Comparison of ENCODE assay signal across 27 cellular contexts in genomic region chrY:12688337-12688736, GRCh38. TPM values are rescaled to one million over a fixed set of nuclear protein-coding genes. Genes with fewer than 3 reads are reported as not detected.
A peak's percentile ranks its signal among the peaks of the same experiment; 100 is the strongest.
DNase-seq lines count a peak whose midpoint lies in the region; ATAC-seq and TF ChIP-seq lines count a peak whose summit lies in the region.
"Had no signal": no experiment of that assay in that cellular context is flagged by ENCODE, and none has a peak within 500 bp of the region (broad histone marks: within the 10 kb centered on the region; RNA-seq: fewer than 3 reads in every experiment).

No MANE protein-coding gene starts in this region.

- H3K36me3 Mint-ChIP-seq in CD4-positive, alpha-beta memory T cell, result peaks cover 0 to 44% of the 10 kb centered on the region in 2 donors

- H3K27ac Mint-ChIP-seq in CD4-positive, alpha-beta memory T cell, result peak overlapping the region in 1 of 7 donors; percentile 44

- no peaks in the 10 kb centered on the region for H3K9me3 Mint-ChIP-seq in CD4-positive, alpha-beta memory T cell

- WGBS in GM23248 (ENCODE audit: low coverage in 1 of 2, low lambda C conversion rate in 2 of 2, missing lambda C conversion rate in 2 of 2), 2 experiments, result 32 to 46% methylated on average over 2 of the region's 2 CpGs

- H3K4me1 ChIP-seq in GM23248 (ENCODE audit: insufficient read depth) (peaks cover 8% of the 10 kb centered on the region; the same call in 1 of the 2 replicates), RWPE2 (ENCODE audit: insufficient read depth, poor library complexity, severe bottlenecking) (peaks cover 18% of the 10 kb centered on the region)
- H3K4me1 ChIP-seq in CD4-positive, alpha-beta memory T cell (ENCODE audit: insufficient read depth, low read length), result no peaks in the 10 kb centered on the region

- H3K4me3 ChIP-seq in AG04450 (ENCODE audit: low read depth, low read length) (no peak overlapping the region), GM23248 (no peak overlapping the region), RWPE2 (ENCODE audit: severe bottlenecking) (no peak overlapping the region)
- H3K4me3 ChIP-seq in CD4-positive, alpha-beta memory T cell (ENCODE audit: low read length in 2 of 2), result no peak overlapping the region
- H3K4me3 ChIP-seq: GM12878, K562, PC-9 had no signal

- no peak overlapping the region for H2AFZ ChIP-seq in GM23248
- H2AFZ ChIP-seq: PC-9 had no signal

- no peak overlapping the region for H3K4me2 ChIP-seq in GM23248 (ENCODE audit: unreplicated experiment)
- H3K4me2 ChIP-seq: PC-9 had no signal

- no peak overlapping the region for H3K9ac ChIP-seq in GM23248

- in situ Hi-C loops in GM23248 (cut with MboI), result no loop called here

- POLR2A ChIA-PET in AG04450 (lab: Yijun Ruan, JAX), result no interaction called here
- POLR2A ChIA-PET in CD4-positive, alpha-beta memory T cell (lab: Charles Lee; ENCODE audit: partially characterized antibody), result no interaction called here

- DNase-seq in AG04450 (ENCODE audit: low read depth, low spot score), result no peak
- DNase-seq in GM23248, result peak; percentile 17
- DNase-seq in RWPE2 (ENCODE audit: low spot score), result no peak
- peak; percentile 13 for DNase-seq in glomerular visceral epithelial cell (ENCODE audit: extremely low spot score)
- no peak for DNase-seq in stimulated activated CD4-positive, alpha-beta T cell treated with anti-CD3 and anti-CD28 coated beads, Interleukin-4, amount 100 ng/mL, for 24 hours
- DNase-seq in CD4-positive, alpha-beta memory T cell, result no peak
- no peak for DNase-seq in posterior cingulate gyrus
- DNase-seq: 8988T; ACHN; GDM1; MM.1S; NCI-H1417; NCI-H1694; NCI-H2029 treated with DMSO at 0.1 percent for 48 hours; NCI-H446 treated with DMSO at 0.1 percent for 48 hours; NCI-H526; NCI-H82; NK-92 treated with Interleukin-12 subunit alpha and Interleukin-12 subunit beta, amount 100 ng/mL, for 24 hours; PC-9; RPMI8226; SHP77 had no signal

- H3K79me2 ChIP-seq in GM23248 (ENCODE audit: insufficient read depth), result peaks cover 84% of the 10 kb centered on the region

- CTCF ChIA-PET in AG04450 (lab: Charles Lee), result interaction anchor here (1.1 kb wide), 1 partner anchor 120 kb away, joined by 3 read pairs; no protein-coding TSS in a partner anchor
- CTCF ChIA-PET in CD4-positive, alpha-beta memory T cell (lab: Charles Lee; ENCODE audit: partially characterized antibody), result no interaction called here

- H4K20me1 ChIP-seq in GM23248 (ENCODE audit: insufficient read depth), result no peaks in the 10 kb centered on the region

- no peaks in the 10 kb centered on the region; the same call in 1 of the 2 replicates for H3K36me3 ChIP-seq in GM23248 (ENCODE audit: low read depth)
- H3K36me3 ChIP-seq in RWPE2 (ENCODE audit: low read depth), result peaks cover 85% of the 10 kb centered on the region
- no peaks in the 10 kb centered on the region for H3K36me3 ChIP-seq in CD4-positive, alpha-beta memory T cell (ENCODE audit: insufficient read depth, low read length)

- intact Hi-C loops in CD4-positive, alpha-beta memory T cell (cut with micrococcal nuclease), result no loop called here
- intact Hi-C loops in posterior cingulate gyrus (cut with DNase I), result no loop called here

- TF ChIP-seq CTCF in AG04450 (IDR thresholded peaks at IDR 0.05; ENCODE audit: low read depth, low read length) (no peak), RWPE2 (IDR thresholded peaks at IDR 0.05; ENCODE audit: poor library complexity, severe bottlenecking) (no peak)

- H3K27me3 ChIP-seq in AG04450 (ENCODE audit: control insufficient read depth, insufficient read depth, low read length) (no peaks in the 10 kb centered on the region), GM23248 (replicated peaks; ENCODE audit: insufficient read depth) (no peaks in the 10 kb centered on the region), RWPE2 (ENCODE audit: insufficient read depth, poor library complexity, severe bottlenecking) (no peaks in the 10 kb centered on the region)
- H3K27me3 ChIP-seq in CD4-positive, alpha-beta memory T cell (ENCODE audit: insufficient read depth, low read length), result no peaks in the 10 kb centered on the region

- no peaks in the 10 kb centered on the region for H3K9me2 ChIP-seq in GM23248 (ENCODE audit: insufficient read depth)

- peaks cover 0 to 9% (median 0%) of the 10 kb centered on the region in 4 donors for H3K4me1 Mint-ChIP-seq in CD4-positive, alpha-beta memory T cell

- no peak overlapping the region for H3K4me3 Mint-ChIP-seq in CD4-positive, alpha-beta memory T cell

- H3K27ac ChIP-seq in AG04450 (ENCODE audit: low read depth, low read length) (peak overlapping the region; percentile 11), GM23248 (no peak overlapping the region), RWPE2 (ENCODE audit: poor library complexity, severe bottlenecking) (peak overlapping the region; percentile 77)
- H3K27ac ChIP-seq in CD4-positive, alpha-beta memory T cell (ENCODE audit: low read depth, low read length), result no peak overlapping the region
- H3K27ac ChIP-seq: HL-60, PC-9 had no signal

- H3K9me3 ChIP-seq in AG04450 (ENCODE audit: control insufficient read depth, insufficient read depth, low read length), result no peaks in the 10 kb centered on the region
- no peaks in the 10 kb centered on the region for H3K9me3 ChIP-seq in GM23248 (ENCODE audit: low read depth)
- H3K9me3 ChIP-seq in RWPE2 (ENCODE audit: severe bottlenecking), result peaks cover 3% of the 10 kb centered on the region
- H3K9me3 ChIP-seq in CD4-positive, alpha-beta memory T cell (ENCODE audit: control insufficient read depth in 1 of 2, low read length in 2 of 2), result no peaks in the 10 kb centered on the region

- H3K27me3 Mint-ChIP-seq in CD4-positive, alpha-beta memory T cell, result no peaks in the 10 kb centered on the region

- ATAC-seq in RWPE2 (ENCODE audit: low read depth), result peak; percentile 64; the same call in 1 of the 3 replicates
- no peak for ATAC-seq in GM18868 (IDR thresholded peaks at IDR 0.05; ENCODE audit: unreplicated experiment)
- ATAC-seq: GM12878, HCT116, K562 had no signal

- no peaks in the 10 kb centered on the region for H3F3A ChIP-seq in GM23248 (ENCODE audit: insufficient read depth)

RNA-seq across cellular contexts. Expression of gene USP9Y, which starts 12.7 kb away (rescaled TPM):
- polyA plus RNA-seq in AG04450 (2011; rRNA removed), result 38.8 and 51.8 TPM in 2 replicates
- 48.8 and 60.5 TPM in 2 replicates for polyA minus RNA-seq in AG04450 (2011; rRNA and poly(A)+ RNA removed)
- total RNA-seq in GM23248 (2014; rRNA removed; shearing (Covaris generic)), result 16.7 and 19.9 TPM in 2 replicates
- 4.6 and 4.9 TPM in 2 replicates for polyA plus RNA-seq in GM23248 (2016; fragmentation: Nextera tagmentation; extraction: Ambion mirVana)
- 10 to 100 TPM; 56.3 to 58.9 TPM for total RNA-seq in CD4-positive, alpha-beta memory T cell
- not detected for polyA plus RNA-seq in CD4-positive, alpha-beta memory T cell
- total RNA-seq: PC-9, SK-MEL-5 had no signal
- polyA plus RNA-seq: GM12878, K562 had no signal

Comparison
In these comparisons a context has a peak if more than half of its experiments do, and no peak if none do; other contexts are left out.
1. DNase-seq: peak in GM23248 (single experiment) and glomerular visceral epithelial cell (single experiment); none in AG04450 (single experiment), RWPE2 (single experiment), stimulated activated CD4-positive, alpha-beta T cell treated with anti-CD3 and anti-CD28 coated beads, Interleukin-4, amount 100 ng/mL, for 24 hours (single experiment), CD4-positive, alpha-beta memory T cell (0 of 5) and posterior cingulate gyrus (0 of 10).
2. H3K27ac ChIP-seq: peak in AG04450 (single experiment) and RWPE2 (single experiment); none in GM23248 (single experiment) and CD4-positive, alpha-beta memory T cell (single experiment).